9 cellular contexts compared by ENCODE assay signal in the genomic region with DNA sequence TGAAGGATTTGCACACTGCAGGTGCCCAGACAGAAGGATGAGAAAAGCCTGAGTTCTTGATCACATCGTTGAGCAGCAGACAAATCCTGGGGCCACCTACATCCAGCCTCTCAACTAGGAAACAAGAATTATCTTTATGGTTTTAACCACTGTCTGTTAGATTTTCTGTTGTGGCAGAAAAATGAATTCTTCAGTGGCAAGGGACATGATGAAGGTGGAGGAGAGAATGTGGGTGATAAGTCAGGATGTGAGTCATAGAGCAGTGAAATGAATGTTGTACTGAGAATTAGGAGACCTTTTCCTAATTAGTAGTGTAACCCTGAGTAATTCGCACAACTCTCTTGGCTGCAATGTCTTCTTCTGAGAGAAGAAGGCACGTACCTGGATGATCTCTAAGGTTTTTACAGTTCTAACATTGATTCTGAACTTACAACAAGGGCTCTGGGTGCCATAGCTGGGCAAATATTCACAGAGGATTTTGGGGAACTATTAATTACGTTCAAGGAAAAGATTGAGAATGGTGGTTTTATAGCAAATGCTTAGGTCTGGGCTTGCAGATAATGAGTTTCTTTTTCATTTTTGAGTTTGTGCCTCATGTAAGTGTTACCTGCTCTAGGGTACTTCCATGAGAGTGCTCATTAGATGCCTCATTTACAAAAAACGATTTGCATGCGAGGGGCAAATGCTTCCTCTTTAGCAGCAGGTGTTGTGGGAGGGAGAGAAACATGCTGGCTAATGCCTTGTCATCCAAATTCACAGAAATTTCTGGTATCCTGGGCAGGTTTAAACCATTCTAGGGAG.
DNase-seq lines count a peak whose midpoint lies in the region; ATAC-seq, FAIRE-seq and TF ChIP-seq lines count a peak whose summit lies in the region.
"Had no signal": no experiment of that assay in that cellular context is flagged by ENCODE, and none has a peak within 500 bp of the region (broad histone marks: within the 10 kb centered on the region; RNA-seq: fewer than 3 reads in every experiment).

No MANE protein-coding gene starts in this region.

- H3K9me3 Mint-ChIP-seq in GM23338 (peaks cover 3% of the 10 kb centered on the region; the same call in 1 of the 3 replicates), glutamatergic neuron (ENCODE audit: unreplicated experiment) (peaks cover 3% of the 10 kb centered on the region), endodermal cell (no peaks in the 10 kb centered on the region)

- no peaks in the 10 kb centered on the region for H3F3A ChIP-seq in GM23338 (replicated peaks; ENCODE audit: low read depth)

- H3K4me1 Mint-ChIP-seq in GM23338 (peaks cover 19% of the 10 kb centered on the region), glutamatergic neuron (ENCODE audit: low read depth, unreplicated experiment) (peaks cover 13% of the 10 kb centered on the region), endodermal cell (peaks cover 3% of the 10 kb centered on the region)

- H3K9ac ChIP-seq in endodermal cell (ENCODE audit: extremely low read depth, low read length, poor library complexity, severe bottlenecking): no peak overlapping the region

- TF ChIP-seq POLR2A in GM12891 (IDR thresholded peaks at IDR 0.05; ENCODE audit: low read depth, low read length): no peak

- peaks cover 15% of the 10 kb centered on the region for H3K4me1 ChIP-seq in GM23338 (ENCODE audit: insufficient read depth)
- H3K4me1 ChIP-seq in endodermal cell (ENCODE audit: control insufficient read depth, insufficient read depth, low read length): no peaks in the 10 kb centered on the region

- H3K36me3 ChIP-seq in GM23338 (ENCODE audit: insufficient read depth) (no peaks in the 10 kb centered on the region), endodermal cell (ENCODE audit: control insufficient read depth, insufficient read depth, low read length) (no peaks in the 10 kb centered on the region)

- peak; percentile 6 for DNase-seq in GM12891 (ENCODE audit: insufficient read length, low spot score)
- peak; percentile 14 for DNase-seq in GM23338 (ENCODE audit: low spot score)
- DNase-seq in OCI-M1 (lab: John Stamatoyannopoulos, UW): peak; percentile 40
- DNase-seq in glutamatergic neuron: no peak
- DNase-seq in endodermal cell: no peak
- no peak for DNase-seq in stimulated activated CD4-positive, alpha-beta T cell treated with anti-CD3 and anti-CD28 coated beads, Interleukin-2, amount 100 ng/mL, for 48 hours
- DNase-seq in mucosa of gallbladder (ENCODE audit: low spot score): no peak

- H4K20me1 ChIP-seq in GM23338 (replicated peaks; ENCODE audit: insufficient read depth): no peaks in the 10 kb centered on the region

- TF ChIP-seq CTCF in GM23338 (conservative IDR thresholded peaks at IDR 0.05; ENCODE audit: low read depth in 2 of 2) (no peak), glutamatergic neuron (IDR thresholded peaks at IDR 0.05; ENCODE audit: partially characterized antibody, unreplicated experiment) (no peak), endodermal cell (conservative IDR thresholded peaks at IDR 0.05) (no peak)

- H3K27me3 Mint-ChIP-seq in GM23338 (ENCODE audit: insufficient read depth, low read depth, poor library complexity) (no peaks in the 10 kb centered on the region), glutamatergic neuron (ENCODE audit: unreplicated experiment) (no peaks in the 10 kb centered on the region), endodermal cell (ENCODE audit: insufficient read depth) (no peaks in the 10 kb centered on the region)

- H2AFZ ChIP-seq in GM23338: 0 out of 2 replicates have a peak overlapping the region, but pooled peaks have one; percentile 38

- H3K4me2 ChIP-seq in GM23338: peak overlapping the region; percentile 14; the same call in 1 of the 2 replicates

- WGBS in endodermal cell (ENCODE audit: insufficient coverage in 1 of 2, insufficient read length in 1 of 2), 2 experiments: 75 to 86% methylated on average over 3 to 6 of the region's 6 CpGs

- FAIRE-seq in GM12891 (lab: Jason Lieb, UNC): peak; percentile 87

- H3K27ac ChIP-seq in GM23338 (ENCODE audit: low read depth) (no peak overlapping the region), endodermal cell (ENCODE audit: low read depth, low read length) (no peak overlapping the region)
- H3K27ac ChIP-seq: VCaP had no signal

- H3K4me3 Mint-ChIP-seq in GM23338: no peak overlapping the region
- H3K4me3 Mint-ChIP-seq in glutamatergic neuron (ENCODE audit: unreplicated experiment): peak overlapping the region; percentile 39
- no peak overlapping the region for H3K4me3 Mint-ChIP-seq in endodermal cell

- ATAC-seq in GM23338 (peak; percentile 59), HG03280 (IDR thresholded peaks at IDR 0.05; ENCODE audit: unreplicated experiment) (no peak)

- no peak overlapping the region for H3K4me3 ChIP-seq in GM23338
- H3K4me3 ChIP-seq in endodermal cell (ENCODE audit: low read length): no peak overlapping the region

- H3K79me2 ChIP-seq in GM23338 (replicated peaks; ENCODE audit: insufficient read depth): no peaks in the 10 kb centered on the region

- H3K27ac Mint-ChIP-seq in GM23338 (peak overlapping the region; percentile 76), glutamatergic neuron (ENCODE audit: unreplicated experiment) (no peak overlapping the region), endodermal cell (no peak overlapping the region)

- H3K36me3 Mint-ChIP-seq in GM23338 (ENCODE audit: low read depth) (no peaks in the 10 kb centered on the region), glutamatergic neuron (ENCODE audit: unreplicated experiment) (no peaks in the 10 kb centered on the region), endodermal cell (ENCODE audit: low read depth) (no peaks in the 10 kb centered on the region)

- H3K27me3 ChIP-seq in GM23338 (ENCODE audit: insufficient read depth) (no peaks in the 10 kb centered on the region), endodermal cell (ENCODE audit: control insufficient read depth, insufficient read depth, low read length, poor library complexity, severe bottlenecking) (no peaks in the 10 kb centered on the region)

- peaks cover 5% of the 10 kb centered on the region for H3K9me3 ChIP-seq in endodermal cell (ENCODE audit: control insufficient read depth, low read length)

- H3K9me2 ChIP-seq in GM23338 (ENCODE audit: insufficient read depth): peaks cover 16% of the 10 kb centered on the region

TF ChIP-seq in GM12891, 5 proteins besides CTCF, POLR2A, EP300 and RAD21:
- TF ChIP-seq TAF1 (IDR thresholded peaks at IDR 0.05; ENCODE audit: low read depth, low read length) (no peak), POU2F2 (IDR thresholded peaks at IDR 0.05; ENCODE audit: low read depth, low read length) (peak; percentile 50; the same call in 1 of the 2 replicates), PAX5 (IDR thresholded peaks at IDR 0.05; ENCODE audit: insufficient read depth, low read length, severe bottlenecking) (no peak), SPI1 (IDR thresholded peaks at IDR 0.05; ENCODE audit: low read depth, low read length) (no peak)

Comparison
In these comparisons a context has a peak if more than half of its experiments do, and no peak if none do; other contexts are left out.
1. DNase-seq: peak in GM12891 (single experiment), GM23338 (single experiment) and OCI-M1 (single experiment); none in glutamatergic neuron (single experiment), endodermal cell (single experiment), stimulated activated CD4-positive, alpha-beta T cell treated with anti-CD3 and anti-CD28 coated beads, Interleukin-2, amount 100 ng/mL, for 48 hours (0 of 2) and mucosa of gallbladder (single experiment).